Comparison of ENCODE assay signal across 1 cellular context in genomic region chr3:119596392-119596791, GRCh38.
TF ChIP-seq lines count a peak whose summit lies in the region.

No MANE protein-coding gene starts in this region.

TF ChIP-seq in WTC11, 78 proteins besides CTCF, POLR2A, EP300 and RAD21 (continued from another document):
- TF ChIP-seq ZNF219 (CRISPR knock-in tag; IDR thresholded peaks at IDR 0.05; ENCODE audit: borderline replicate concordance) (no peak), TCF7 (CRISPR knock-in tag; IDR thresholded peaks at IDR 0.05; ENCODE audit: low read depth) (no peak), AR (CRISPR knock-in tag; IDR thresholded peaks at IDR 0.05) (no peak), ZNF416 (CRISPR knock-in tag; IDR thresholded peaks at IDR 0.05) (no peak), PRRX2 (CRISPR knock-in tag; IDR thresholded peaks at IDR 0.05) (no peak), ZBTB21 (CRISPR knock-in tag; IDR thresholded peaks at IDR 0.05; ENCODE audit: borderline replicate concordance) (no peak), KAT7 (CRISPR knock-in tag; IDR thresholded peaks at IDR 0.05; ENCODE audit: borderline replicate concordance) (no peak), ESRRA (CRISPR knock-in tag; IDR thresholded peaks at IDR 0.05; ENCODE audit: borderline replicate concordance) (no peak), SMAD4 (CRISPR knock-in tag; IDR thresholded peaks at IDR 0.05) (no peak), JAZF1 (CRISPR knock-in tag; IDR thresholded peaks at IDR 0.05) (no peak), TEAD4 (CRISPR knock-in tag; IDR thresholded peaks at IDR 0.05) (no peak), ZNF423 (CRISPR knock-in tag; IDR thresholded peaks at IDR 0.05) (no peak), MXD4 (CRISPR knock-in tag; IDR thresholded peaks at IDR 0.05; ENCODE audit: borderline replicate concordance) (no peak), ZNF281 (CRISPR knock-in tag; IDR thresholded peaks at IDR 0.05) (no peak), E2F4 (CRISPR knock-in tag; IDR thresholded peaks at IDR 0.05; ENCODE audit: borderline replicate concordance, low read depth) (no peak)
- TF ChIP-seq, protein P1, sequence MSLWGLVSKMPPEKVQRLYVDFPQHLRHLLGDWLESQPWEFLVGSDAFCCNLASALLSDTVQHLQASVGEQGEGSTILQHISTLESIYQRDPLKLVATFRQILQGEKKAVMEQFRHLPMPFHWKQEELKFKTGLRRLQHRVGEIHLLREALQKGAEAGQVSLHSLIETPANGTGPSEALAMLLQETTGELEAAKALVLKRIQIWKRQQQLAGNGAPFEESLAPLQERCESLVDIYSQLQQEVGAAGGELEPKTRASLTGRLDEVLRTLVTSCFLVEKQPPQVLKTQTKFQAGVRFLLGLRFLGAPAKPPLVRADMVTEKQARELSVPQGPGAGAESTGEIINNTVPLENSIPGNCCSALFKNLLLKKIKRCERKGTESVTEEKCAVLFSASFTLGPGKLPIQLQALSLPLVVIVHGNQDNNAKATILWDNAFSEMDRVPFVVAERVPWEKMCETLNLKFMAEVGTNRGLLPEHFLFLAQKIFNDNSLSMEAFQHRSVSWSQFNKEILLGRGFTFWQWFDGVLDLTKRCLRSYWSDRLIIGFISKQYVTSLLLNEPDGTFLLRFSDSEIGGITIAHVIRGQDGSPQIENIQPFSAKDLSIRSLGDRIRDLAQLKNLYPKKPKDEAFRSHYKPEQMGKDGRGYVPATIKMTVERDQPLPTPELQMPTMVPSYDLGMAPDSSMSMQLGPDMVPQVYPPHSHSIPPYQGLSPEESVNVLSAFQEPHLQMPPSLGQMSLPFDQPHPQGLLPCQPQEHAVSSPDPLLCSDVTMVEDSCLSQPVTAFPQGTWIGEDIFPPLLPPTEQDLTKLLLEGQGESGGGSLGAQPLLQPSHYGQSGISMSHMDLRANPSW (CRISPR knock-in tag; conservative IDR thresholded peaks at IDR 0.05; ENCODE audit: low read depth) = no peak
TF ChIP-seq in WTC11: peak in this region for 0.
